In genomic region chr18:3448845-3449701, GRCh38 we compare ENCODE assay signal across 8 cellular contexts. TPM values are rescaled to one million over a fixed set of nuclear protein-coding genes. Genes with fewer than 3 reads are reported as not detected.
DNase-seq lines count a peak whose midpoint lies in the region; ATAC-seq lines count a peak whose summit lies in the region.

No MANE protein-coding gene starts in this region.

- no peaks in the 10 kb centered on the region for H3K27me3 Mint-ChIP-seq in activated CD4-positive, alpha-beta memory T cell treated with anti-CD3 and anti-CD28 coated beads for 36 hours
- H3K27me3 Mint-ChIP-seq in memory B cell: no peaks in the 10 kb centered on the region

- H3K4me3 Mint-ChIP-seq in activated CD4-positive, alpha-beta memory T cell treated with anti-CD3 and anti-CD28 coated beads for 36 hours: peak overlapping the region; percentile 86
- peak overlapping the region; percentile 96 for H3K4me3 Mint-ChIP-seq in memory B cell

- DNase-seq in NK-92 treated with Interleukin-12 subunit alpha and Interleukin-12 subunit beta, amount 100 ng/mL, for 24 hours (lab: John Stamatoyannopoulos, UW): peak; percentile 75
- DNase-seq in NK-92 (lab: John Stamatoyannopoulos, UW; ENCODE audit: unreplicated experiment) (no peak), NCI-H526 (lab: John Stamatoyannopoulos, UW) (peak; percentile 64 to 75), memory B cell (ENCODE audit: low spot score in 2 of 2) (peak; percentile 84 to 89)
- DNase-seq in activated CD4-positive, alpha-beta memory T cell treated with anti-CD3 and anti-CD28 coated beads for 36 hours: peak; percentile 87
- DNase-seq in stimulated activated CD8-positive, alpha-beta memory T cell treated with anti-CD3 and anti-CD28 coated beads, Interleukin-12 subunit alpha, Interleukin-12 subunit beta, amount 100 ng/mL, for 4 hours (ENCODE audit: low read depth): peak; percentile 73

- peak overlapping the region; percentile 92 for H3K4me3 ChIP-seq in ectodermal cell (ENCODE audit: insufficient read depth, low read depth, low read length)

- ATAC-seq in HG02981 (IDR thresholded peaks at IDR 0.05; ENCODE audit: unreplicated experiment) (peak; percentile 43), memory B cell (ENCODE audit: low read depth) (peak; percentile 49)

- POLR2A ChIA-PET in activated CD4-positive, alpha-beta memory T cell treated with anti-CD3 and anti-CD28 coated beads for 36 hours (lab: Charles Lee): interaction anchor here (0.7 to 3.3 kb wide), 10 partner anchors 10 to 203 kb away, joined by 3 to 42 read pairs (median 4); no protein-coding TSS in a partner anchor

- H3K4me1 ChIP-seq in ectodermal cell (ENCODE audit: control insufficient read depth, insufficient read depth, low read length): peaks cover 13% of the 10 kb centered on the region

- H3K4me1 Mint-ChIP-seq in activated CD4-positive, alpha-beta memory T cell treated with anti-CD3 and anti-CD28 coated beads for 36 hours (ENCODE audit: low read depth): peaks cover 28% of the 10 kb centered on the region
- H3K4me1 Mint-ChIP-seq in memory B cell: peaks cover 9% of the 10 kb centered on the region

- intact Hi-C loops in activated CD4-positive, alpha-beta memory T cell treated with anti-CD3 and anti-CD28 coated beads for 36 hours (cut with micrococcal nuclease): loop anchor here (1.0 to 5.0 kb wide), 11 partner anchors 37 to 877 kb away; partner anchors contain the start of genes METTL4 and NDC80

- H3K36me3 Mint-ChIP-seq in activated CD4-positive, alpha-beta memory T cell treated with anti-CD3 and anti-CD28 coated beads for 36 hours: peaks cover 24% of the 10 kb centered on the region
- H3K36me3 Mint-ChIP-seq in memory B cell: no peaks in the 10 kb centered on the region

- H3K9me3 Mint-ChIP-seq in activated CD4-positive, alpha-beta memory T cell treated with anti-CD3 and anti-CD28 coated beads for 36 hours: no peaks in the 10 kb centered on the region
- H3K9me3 Mint-ChIP-seq in memory B cell: no peaks in the 10 kb centered on the region

- H3K27ac ChIP-seq in ectodermal cell (ENCODE audit: insufficient read depth, low read depth, low read length, poor library complexity, severe bottlenecking): peak overlapping the region; percentile 100

- H3K9me3 ChIP-seq in ectodermal cell (ENCODE audit: control insufficient read depth, low read length): no peaks in the 10 kb centered on the region

- no peaks in the 10 kb centered on the region for H3K36me3 ChIP-seq in ectodermal cell (ENCODE audit: control insufficient read depth, insufficient read depth, low read length)

- CTCF ChIA-PET in activated CD4-positive, alpha-beta memory T cell treated with anti-CD3 and anti-CD28 coated beads for 36 hours (lab: Charles Lee): interaction anchor here (0.7 to 4.1 kb wide), 3 partner anchors 145 to 217 kb away, joined by 3 to 29 read pairs (median 12); no protein-coding TSS in a partner anchor

- WGBS in ectodermal cell, 2 experiments: 0% methylated on average over 56 to 57 of the region's 57 CpGs

- H3K27me3 ChIP-seq in ectodermal cell (ENCODE audit: control insufficient read depth, insufficient read depth, low read length, poor library complexity, severe bottlenecking): no peaks in the 10 kb centered on the region

- peak overlapping the region; percentile 93 for H3K27ac Mint-ChIP-seq in activated CD4-positive, alpha-beta memory T cell treated with anti-CD3 and anti-CD28 coated beads for 36 hours
- H3K27ac Mint-ChIP-seq in memory B cell: peak overlapping the region; percentile 100

RNA-seq across cellular contexts. Expression of gene TGIF1, which starts 0.9 kb away (rescaled TPM):
- total RNA-seq in activated CD4-positive, alpha-beta memory T cell treated with anti-CD3 and anti-CD28 coated beads for 36 hours: 10 to 100 TPM; 45.9 to 51.4 TPM
- 177 TPM for polyA plus RNA-seq in ectodermal cell (2013, experiment 1 of 4)
- 192 TPM for polyA plus RNA-seq in ectodermal cell (2013, experiment 2 of 4)
- polyA plus RNA-seq in ectodermal cell (2013, experiment 3 of 4): 175 TPM
- polyA plus RNA-seq in ectodermal cell (2013, experiment 4 of 4): 186 TPM
